8 cellular contexts compared by ENCODE assay signal in genomic region chr3:161854232-161854771, GRCh38.
DNase-seq lines count a peak whose midpoint lies in the region; ATAC-seq, FAIRE-seq and TF ChIP-seq lines count a peak whose summit lies in the region.

No MANE protein-coding gene starts in this region.

- no peak overlapping the region for H2BK5ac ChIP-seq in mesendoderm (ENCODE audit: low read length)

- no peaks in the 10 kb centered on the region for H3K4me1 ChIP-seq in mesendoderm (ENCODE audit: control insufficient read depth, low read depth, low read length)

- H3K36me3 ChIP-seq in mesendoderm (ENCODE audit: control insufficient read depth, insufficient read depth, low read length), result no peaks in the 10 kb centered on the region

- H3K4ac ChIP-seq in mesendoderm (ENCODE audit: low read depth, low read length), result no peak overlapping the region

- H2BK15ac ChIP-seq in mesendoderm (replicated peaks; ENCODE audit: low read depth), result no peak overlapping the region

- H3K27ac ChIP-seq in VCaP, result no peak overlapping the region
- H3K27ac ChIP-seq in mesendoderm (ENCODE audit: low read depth, low read length), result no peak overlapping the region

- TF ChIP-seq CTCF in D721Med (IDR thresholded peaks at IDR 0.05; ENCODE audit: insufficient read depth, missing control alignments) (peak; percentile 19), VCaP (conservative IDR thresholded peaks at IDR 0.05) (0 out of 2 replicates have a peak, but pooled peaks have one; percentile 14)

- H2BK120ac ChIP-seq in mesendoderm (ENCODE audit: low read depth, low read length), result no peak overlapping the region

- no peak overlapping the region for H4K8ac ChIP-seq in mesendoderm (ENCODE audit: low read depth, low read length)

- no peak for DNase-seq in D721Med (ENCODE audit: insufficient read length, low spot score)
- peak; percentile 3 for DNase-seq in HTR-8/SVneo (ENCODE audit: insufficient read length, low spot score)
- DNase-seq in mesendoderm, result peak; percentile 85
- DNase-seq in globus pallidus (ENCODE audit: low spot score), result no peak

- ATAC-seq in GM19395 (IDR thresholded peaks at IDR 0.05; ENCODE audit: unreplicated experiment) (peak; percentile 64), GM19023 (IDR thresholded peaks at IDR 0.05; ENCODE audit: unreplicated experiment) (no peak), HG03196 (IDR thresholded peaks at IDR 0.05; ENCODE audit: unreplicated experiment) (no peak)

- H3K79me2 ChIP-seq in mesendoderm (ENCODE audit: control insufficient read depth, insufficient read depth, low read length), result no peaks in the 10 kb centered on the region

- H3K23ac ChIP-seq in mesendoderm (ENCODE audit: low read length), result no peak overlapping the region

- H3K56ac ChIP-seq in mesendoderm (ENCODE audit: low read length), result no peak overlapping the region

- no peak overlapping the region for H3K4me2 ChIP-seq in mesendoderm (ENCODE audit: low read length)

- FAIRE-seq in D721Med (lab: Jason Lieb, UNC) (no peak), HTR-8/SVneo (lab: Jason Lieb, UNC) (no peak)

- no peak overlapping the region for H3K4me3 ChIP-seq in mesendoderm (ENCODE audit: low read length)

- no peak overlapping the region for H2AK5ac ChIP-seq in mesendoderm (ENCODE audit: low read length)

- no peaks in the 10 kb centered on the region for H3K27me3 ChIP-seq in mesendoderm (ENCODE audit: insufficient read depth, low read length, poor library complexity)

- no peak overlapping the region for H4K5ac ChIP-seq in mesendoderm (ENCODE audit: low read length)

- no peak overlapping the region for H3K9ac ChIP-seq in mesendoderm (ENCODE audit: low read length)

- H3K18ac ChIP-seq in mesendoderm (ENCODE audit: low read length), result no peak overlapping the region

- WGBS in mesendoderm (ENCODE audit: extremely low coverage, insufficient coverage, low lambda C conversion rate), result no CpG with 5 or more reads among the region's 7 CpGs

- no peaks in the 10 kb centered on the region for H3K79me1 ChIP-seq in mesendoderm (ENCODE audit: low read length)

Comparison
In these comparisons a context has a peak if more than half of its experiments do, and no peak if none do; other contexts are left out.
1. DNase-seq: peak in HTR-8/SVneo (single experiment) and mesendoderm (single experiment); none in D721Med (single experiment) and globus pallidus (single experiment).